8 cellular contexts compared by ENCODE assay signal in the genomic region with DNA sequence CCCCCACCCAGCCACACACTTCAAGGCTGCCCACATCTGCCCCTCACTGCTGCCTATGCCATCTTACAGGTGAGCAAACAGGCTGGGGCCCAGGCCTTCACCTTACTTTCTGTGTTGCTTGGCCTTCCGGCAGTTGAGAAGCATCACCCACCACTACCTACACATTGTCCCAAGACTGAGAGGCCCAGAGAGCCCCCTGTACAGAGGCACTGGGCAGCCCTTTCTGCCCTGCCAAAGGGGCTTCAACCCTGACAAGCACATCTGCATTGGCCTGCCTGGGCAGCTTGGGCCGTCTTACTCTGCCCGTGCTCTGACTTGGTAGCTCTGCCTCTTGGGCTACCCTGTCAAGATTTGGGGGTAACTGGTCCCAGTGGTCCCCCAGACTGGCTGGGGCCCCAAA. TPM values are rescaled to one million over a fixed set of nuclear protein-coding genes. Genes with fewer than 3 reads are reported as not detected.
A peak's percentile ranks its signal among the peaks of the same experiment; 100 is the strongest.
DNase-seq lines count a peak whose midpoint lies in the region; ATAC-seq and TF ChIP-seq lines count a peak whose summit lies in the region.

No MANE protein-coding gene starts in this region.

- peak overlapping the region; percentile 96 to 97 for H3K27ac ChIP-seq in right atrium auricular region
- peak overlapping the region; percentile 93 to 96 for H3K27ac ChIP-seq in mucosa of rectum (ENCODE audit: low read depth in 2 of 2, low read length in 2 of 2)

- CTCF ChIA-PET in MCF 10A (lab: Yijun Ruan, JAX) = interaction anchor here (0.6 kb wide), 1 partner anchor 26 kb away, joined by 3 read pairs; no protein-coding TSS in a partner anchor

- H3K4me3 Mint-ChIP-seq in MCF 10A (ENCODE audit: unreplicated experiment) = peak overlapping the region; percentile 82

- no peaks in the 10 kb centered on the region for H3K9me3 Mint-ChIP-seq in MCF 10A (ENCODE audit: unreplicated experiment)

- H3K9ac ChIP-seq in mucosa of rectum (ENCODE audit: low read depth in 1 of 2, low read length in 2 of 2) = peak overlapping the region; percentile 85 to 88

- H3K4me1 ChIP-seq in right atrium auricular region (peaks cover 0 to 48% of the 10 kb centered on the region in 2 donors), mucosa of rectum (ENCODE audit: control insufficient read depth in 2 of 2, insufficient read depth in 2 of 2, low read length in 2 of 2) (peaks cover 30 to 41% of the 10 kb centered on the region in 2 donors)

- intact Hi-C loops in Right ventricle myocardium inferior (cut with DNase I) = loop anchor here (2.0 kb wide), 1 partner anchor 53 kb away; the partner anchor contains the start of genes SMCR8 and TOP3A
- intact Hi-C loops in MCF 10A (cut with micrococcal nuclease) = loop anchor here (2.0 kb wide), 1 partner anchor 53 kb away; the partner anchor contains the start of genes SMCR8 and TOP3A

- H3K36me3 ChIP-seq in right atrium auricular region (peaks cover 34% of the 10 kb centered on the region), mucosa of rectum (ENCODE audit: control insufficient read depth in 2 of 2, insufficient read depth in 2 of 2, low read length in 2 of 2) (peaks cover 13 to 24% of the 10 kb centered on the region in 2 donors)

- H3K4me1 Mint-ChIP-seq in MCF 10A (ENCODE audit: insufficient read depth, unreplicated experiment) = peaks cover 11% of the 10 kb centered on the region

- peak overlapping the region; percentile 80 to 90 for H3K4me3 ChIP-seq in right atrium auricular region
- H3K4me3 ChIP-seq in mucosa of rectum (ENCODE audit: low read length in 2 of 2) = peak overlapping the region; percentile 83 to 89

- no peak for ATAC-seq in Right ventricle myocardium inferior
- ATAC-seq in HG02885 (IDR thresholded peaks at IDR 0.05; ENCODE audit: poor library complexity, unreplicated experiment) = no peak

- no peak for DNase-seq in right atrium auricular region (ENCODE audit: low spot score)
- no peak for DNase-seq in Right ventricle myocardium inferior (ENCODE audit: missing footprints)
- DNase-seq in MCF 10A (ENCODE audit: unreplicated experiment) = no peak
- DNase-seq in NCI-H345 treated with DMSO at 0.1 percent for 48 hours (lab: John Stamatoyannopoulos, UW; ENCODE audit: unreplicated experiment) = no peak
- DNase-seq in DMS114 treated with DMSO at 0.1 percent for 48 hours (lab: John Stamatoyannopoulos, UW; ENCODE audit: unreplicated experiment) = no peak
- no peak for DNase-seq in NCI-H510A treated with DMSO at 0.1 percent for 48 hours (lab: John Stamatoyannopoulos, UW)

- BruUV-seq in MCF 10A (replicated peaks; lab: Mats Ljungman, UMichigan) = no TSS peak

- peaks cover 30% of the 10 kb centered on the region for H3K36me3 Mint-ChIP-seq in MCF 10A (ENCODE audit: insufficient read depth, unreplicated experiment)

- H3K27me3 ChIP-seq in right atrium auricular region = no peaks in the 10 kb centered on the region
- no peaks in the 10 kb centered on the region for H3K27me3 ChIP-seq in mucosa of rectum (ENCODE audit: control insufficient read depth in 2 of 2, insufficient read depth in 2 of 2, low read length in 2 of 2)

- no peaks in the 10 kb centered on the region for H3K27me3 Mint-ChIP-seq in MCF 10A (ENCODE audit: insufficient read depth, unreplicated experiment)

- no peak for TF ChIP-seq CTCF in right atrium auricular region (IDR thresholded peaks at IDR 0.05)
- no peak for TF ChIP-seq CTCF in MCF 10A (IDR thresholded peaks at IDR 0.05; ENCODE audit: unreplicated experiment)

- POLR2A ChIA-PET in MCF 10A (lab: Yijun Ruan, JAX) = interaction anchor here (0.6 to 1.9 kb wide), 8 partner anchors 10 to 1810 kb away, joined by 3 to 10 read pairs (median 4); partner anchors contain the start of genes ALKBH5, SMCR8 and TOP3A

- H3K9me3 ChIP-seq in right atrium auricular region (no peaks in the 10 kb centered on the region), mucosa of rectum (ENCODE audit: control insufficient read depth in 2 of 2, low read length in 2 of 2) (no peaks in the 10 kb centered on the region)

- H3K27ac Mint-ChIP-seq in MCF 10A (ENCODE audit: low read depth, unreplicated experiment) = peak overlapping the region; percentile 79

RNA-seq across cellular contexts. Expression of gene MIEF2, which starts 1.2 kb away (rescaled TPM):
- 10 to 100 TPM; 14.1 to 20.2 TPM for total RNA-seq in right atrium auricular region
- total RNA-seq in Right ventricle myocardium inferior = 31.3 TPM
- total RNA-seq in MCF 10A (2022) = 12.1 and 14.1 TPM in 2 replicates

RNA-seq across cellular contexts. Expression of gene FLII, which starts 3.1 kb away (rescaled TPM):
- total RNA-seq in right atrium auricular region (100 to 1,000 TPM; 232 to 306 TPM), Right ventricle myocardium inferior (299 TPM), MCF 10A (2022) (564 and 601 TPM in 2 replicates)

RNA-seq across cellular contexts. Expression of gene LLGL1, which starts 36.2 kb away (rescaled TPM):
- 10 to 100 TPM; 12.6 to 16.7 TPM for total RNA-seq in right atrium auricular region
- 8.4 TPM for total RNA-seq in Right ventricle myocardium inferior
- total RNA-seq in MCF 10A (2022) = 16.4 and 17.4 TPM in 2 replicates

RNA-seq across cellular contexts. Expression of gene TOP3A, which starts 53.1 kb away (rescaled TPM):
- total RNA-seq in right atrium auricular region (10 to 100 TPM; 12.6 to 18.8 TPM), Right ventricle myocardium inferior (10.4 TPM), MCF 10A (2022) (32.5 and 35.3 TPM in 2 replicates)

RNA-seq across cellular contexts. Expression of gene SMCR8, which starts 53.4 kb away (rescaled TPM):
- total RNA-seq in right atrium auricular region = 10 to 100 TPM; 11.1 to 11.4 TPM
- total RNA-seq in Right ventricle myocardium inferior = 11.8 TPM
- 10.9 and 16.8 TPM in 2 replicates for total RNA-seq in MCF 10A (2022)
